32 cellular contexts compared by ENCODE assay signal in genomic region chr5:178403956-178404600, GRCh38.
"Had no signal": no experiment of that assay in that cellular context is flagged by ENCODE, and none has a peak within 500 bp of the region (broad histone marks: within the 10 kb centered on the region; RNA-seq: fewer than 3 reads in every experiment).

No MANE protein-coding gene starts in this region.

- H3K4me3 ChIP-seq: Peyer's patch, SJSA1 had no signal

- H3K4me3 Mint-ChIP-seq: activated CD4-positive, alpha-beta T cell treated with anti-CD3 and anti-CD28 coated beads, Interleukin-2, amount 10 ng/mL, durations not matched to agents 24 days and 14 days; activated naive CD4-positive, alpha-beta T cell treated with anti-CD3 and anti-CD28 coated beads, Interleukin-2, amount 10 ng/mL, durations not matched to agents 7 days and 5 days; activated naive CD8-positive, alpha-beta T cell; activated naive CD8-positive, alpha-beta T cell treated with anti-CD3 and anti-CD28 coated beads, Interleukin-2, amount 50 U/mL, for 24 hours; activated T-cell treated with anti-CD3 and anti-CD28 coated beads, Interleukin-2, amount 50 U/mL, for 4 hours; central memory CD8-positive, alpha-beta T cell; T-helper 1 cell treated with Interleukin-12 subunit alpha and Interleukin-12 subunit beta and Interleukin-4 antibody, amounts not matched to agents 30 μg/mL and 1 μg/mL, for 36 hours; T-helper 2 cell treated with Interferon-gamma antibody and Interleukin-4, amounts not matched to agents 5 μg/mL and 100 μg/mL, for 36 hours had no signal

- H3K4me1 Mint-ChIP-seq: activated CD4-positive, alpha-beta T cell treated with anti-CD3 and anti-CD28 coated beads, Interleukin-2, amount 10 ng/mL, durations not matched to agents 24 days and 14 days; activated naive CD4-positive, alpha-beta T cell treated with anti-CD3 and anti-CD28 coated beads, Interleukin-2, amount 10 ng/mL, durations not matched to agents 7 days and 5 days; activated naive CD8-positive, alpha-beta T cell treated with anti-CD3 and anti-CD28 coated beads, Interleukin-2, amount 50 U/mL, for 24 hours; central memory CD8-positive, alpha-beta T cell had no signal

- ATAC-seq: activated naive CD8-positive, alpha-beta T cell treated with anti-CD3 and anti-CD28 coated beads, Interleukin-2, amount 50 U/mL, for 24 hours; activated T-cell treated with anti-CD3 and anti-CD28 coated beads, Interleukin-2, amount 50 U/mL, for 4 hours had no signal

- H3K9me3 ChIP-seq: SK-N-SH had no signal

- H3K27ac Mint-ChIP-seq: activated CD4-positive, alpha-beta T cell treated with anti-CD3 and anti-CD28 coated beads, Interleukin-2, amount 10 ng/mL, durations not matched to agents 24 days and 14 days; activated naive CD4-positive, alpha-beta T cell treated with anti-CD3 and anti-CD28 coated beads, Interleukin-2, amount 10 ng/mL, durations not matched to agents 7 days and 5 days; activated naive CD8-positive, alpha-beta T cell; activated naive CD8-positive, alpha-beta T cell treated with anti-CD3 and anti-CD28 coated beads, Interleukin-2, amount 50 U/mL, for 24 hours; T-helper 1 cell treated with Interleukin-12 subunit alpha and Interleukin-12 subunit beta and Interleukin-4 antibody, amounts not matched to agents 30 μg/mL and 1 μg/mL, for 36 hours; T-helper 2 cell treated with Interferon-gamma antibody and Interleukin-4, amounts not matched to agents 5 μg/mL and 100 μg/mL, for 36 hours had no signal

- H3K4me1 ChIP-seq: Peyer's patch, SJSA1 had no signal

- H3K27ac ChIP-seq: brain microvascular endothelial cell, KMS-11, Peyer's patch, SJSA1 had no signal

- H3K36me3 Mint-ChIP-seq: activated naive CD4-positive, alpha-beta T cell treated with anti-CD3 and anti-CD28 coated beads, Interleukin-2, amount 10 ng/mL, durations not matched to agents 7 days and 5 days had no signal

- DNase-seq: activated CD4-positive, alpha-beta T cell treated with anti-CD3 and anti-CD28 coated beads, Interleukin-2, amount 10 ng/mL, durations not matched to agents 24 days and 14 days; activated CD4-positive, alpha-beta T cell treated with anti-CD3 and anti-CD28 coated beads, Interleukin-2, amount 50 U/mL, for 48 hours; activated CD8-positive, alpha-beta memory T cell treated with anti-CD3 and anti-CD28 coated beads, Interleukin-2, amount 50 U/mL, for 4 hours; activated effector memory CD4-positive, alpha-beta T cell treated with Interleukin-2 at 50 U/mL for 16 hours; activated naive CD4-positive, alpha-beta T cell treated with anti-CD3 and anti-CD28 coated beads, Interleukin-2, amount 10 ng/mL, durations not matched to agents 7 days and 5 days; activated naive CD8-positive, alpha-beta T cell treated with anti-CD3 and anti-CD28 coated beads, Interleukin-2, amount 50 U/mL, for 24 hours; activated T-cell treated with anti-CD3 and anti-CD28 coated beads for 4 hours; activated T-cell treated with anti-CD3 and anti-CD28 coated beads, Interleukin-2, amount 50 U/mL, for 4 hours; anterior cingulate cortex; brain microvascular endothelial cell; MM.1S; NCI-H1092; NCI-H1436 treated with DMSO at 0.1 percent for 48 hours; NCI-H187; NCI-H2029 treated with DMSO at 0.1 percent for 48 hours; NCI-H2107; NCI-H2171; NCI-H510A; NCI-H526; NCI-H748 treated with DMSO at 0.1 percent for 48 hours; NK-92 treated with Interleukin-12 subunit alpha and Interleukin-12 subunit beta, amount 100 ng/mL, for 24 hours; PC-3; RPMI8226; SHP77 treated with DMSO at 0.1 percent for 48 hours; SK-N-SH had no signal

- H3K36me3 ChIP-seq: brain microvascular endothelial cell, Peyer's patch, SJSA1 had no signal

- H3K9me3 Mint-ChIP-seq: activated CD4-positive, alpha-beta T cell treated with anti-CD3 and anti-CD28 coated beads, Interleukin-2, amount 10 ng/mL, durations not matched to agents 24 days and 14 days; T-helper 2 cell treated with Interferon-gamma antibody and Interleukin-4, amounts not matched to agents 5 μg/mL and 100 μg/mL, for 36 hours had no signal

- H3K27me3 ChIP-seq: brain microvascular endothelial cell, Peyer's patch, SJSA1 had no signal

- H3K27me3 Mint-ChIP-seq: activated CD4-positive, alpha-beta T cell treated with anti-CD3 and anti-CD28 coated beads, Interleukin-2, amount 10 ng/mL, durations not matched to agents 24 days and 14 days; activated naive CD8-positive, alpha-beta T cell treated with anti-CD3 and anti-CD28 coated beads, Interleukin-2, amount 50 U/mL, for 24 hours had no signal
